Comparison of ENCODE assay signal across 10 cellular contexts in genomic region chr19:7013678-7014077, GRCh38. TPM values are rescaled to one million over a fixed set of nuclear protein-coding genes. Genes with fewer than 3 reads are reported as not detected.
DNase-seq lines count a peak whose midpoint lies in the region; ATAC-seq and TF ChIP-seq lines count a peak whose summit lies in the region.
"Had no signal": no experiment of that assay in that cellular context is flagged by ENCODE, and none has a peak within 500 bp of the region (broad histone marks: within the 10 kb centered on the region; RNA-seq: fewer than 3 reads in every experiment).

No MANE protein-coding gene starts in this region.

- ATAC-seq in activated naive CD4-positive, alpha-beta T cell treated with anti-CD3 and anti-CD28 coated beads, Interleukin-2, amount 50 U/mL, for 72 hours: peak; percentile 51 to 70
- ATAC-seq in activated CD8-positive, alpha-beta T cell treated with anti-CD3 and anti-CD28 coated beads for 36 hours: peak; percentile 64
- ATAC-seq in HG03097 (IDR thresholded peaks at IDR 0.05; ENCODE audit: low FRiP score, unreplicated experiment): no peak

- no peaks in the 10 kb centered on the region for H3K36me3 ChIP-seq in tibial artery

- intact Hi-C loops in activated CD8-positive, alpha-beta T cell treated with anti-CD3 and anti-CD28 coated beads for 36 hours (cut with micrococcal nuclease): no loop called here
- intact Hi-C loops in tibial artery (cut with DNase I; ENCODE audit: low total_unique reads): no loop called here

- no peak overlapping the region for H3K27ac Mint-ChIP-seq in activated naive CD4-positive, alpha-beta T cell treated with anti-CD3 and anti-CD28 coated beads, Interleukin-2, amount 50 U/mL, for 72 hours
- peak overlapping the region; percentile 55 for H3K27ac Mint-ChIP-seq in activated CD8-positive, alpha-beta T cell treated with anti-CD3 and anti-CD28 coated beads for 36 hours
- H3K27ac Mint-ChIP-seq: activated B cell treated with CpG ODN at 0.5 μM for 24 hours had no signal

- no peaks in the 10 kb centered on the region for H3K27me3 Mint-ChIP-seq in activated CD8-positive, alpha-beta T cell treated with anti-CD3 and anti-CD28 coated beads for 36 hours

- H3K4me1 Mint-ChIP-seq in activated CD8-positive, alpha-beta T cell treated with anti-CD3 and anti-CD28 coated beads for 36 hours (ENCODE audit: low read depth): peaks cover 33% of the 10 kb centered on the region

- DNase-seq in activated naive CD4-positive, alpha-beta T cell treated with anti-CD3 and anti-CD28 coated beads, Interleukin-2, amount 50 U/mL, for 72 hours (ENCODE audit: low spot score in 2 of 2): peak in 1 of 2 donors; percentile 6
- DNase-seq in activated naive CD4-positive, alpha-beta T cell (lab: John Stamatoyannopoulos, UW): no peak
- peak; percentile 40 for DNase-seq in activated CD8-positive, alpha-beta T cell treated with anti-CD3 and anti-CD28 coated beads for 36 hours
- DNase-seq in stimulated activated CD8-positive, alpha-beta memory T cell treated with anti-CD3 and anti-CD28 coated beads, Interleukin-4, amount 100 ng/mL, for 48 hours: peak; percentile 35
- no peak for DNase-seq in tibial artery
- DNase-seq: activated B cell treated with CpG ODN at 0.5 μM for 24 hours; mesenchymal stem cell; stimulated activated CD4-positive, alpha-beta T cell treated with anti-CD3 and anti-CD28 coated beads, Interleukin-12 subunit alpha, Interleukin-12 subunit beta, amount 100 ng/mL, for 4 hours had no signal

- no peaks in the 10 kb centered on the region for H3K9me3 ChIP-seq in tibial artery

- POLR2A ChIA-PET in activated CD8-positive, alpha-beta T cell treated with anti-CD3 and anti-CD28 coated beads for 36 hours (lab: Charles Lee): no interaction called here

- H3K4me3 Mint-ChIP-seq in activated CD8-positive, alpha-beta T cell treated with anti-CD3 and anti-CD28 coated beads for 36 hours: no peak overlapping the region
- H3K4me3 Mint-ChIP-seq: activated B cell treated with CpG ODN at 0.5 μM for 24 hours had no signal

- no peaks in the 10 kb centered on the region for H3K27me3 ChIP-seq in tibial artery

- TF ChIP-seq CTCF in activated CD8-positive, alpha-beta T cell treated with anti-CD3 and anti-CD28 coated beads for 36 hours (IDR thresholded peaks at IDR 0.05): no peak
- TF ChIP-seq CTCF in tibial artery (IDR thresholded peaks at IDR 0.05): no peak

- H3K9me3 Mint-ChIP-seq in activated naive CD4-positive, alpha-beta T cell treated with anti-CD3 and anti-CD28 coated beads, Interleukin-2, amount 50 U/mL, for 72 hours: peaks cover 0 to 4% of the 10 kb centered on the region in 2 donors
- peaks cover 2% of the 10 kb centered on the region for H3K9me3 Mint-ChIP-seq in activated CD8-positive, alpha-beta T cell treated with anti-CD3 and anti-CD28 coated beads for 36 hours
- H3K9me3 Mint-ChIP-seq: activated B cell treated with CpG ODN at 0.5 μM for 24 hours had no signal

- no peak overlapping the region for H3K27ac ChIP-seq in tibial artery

- H3K4me3 ChIP-seq in tibial artery: no peak overlapping the region

- H3K36me3 Mint-ChIP-seq in activated naive CD4-positive, alpha-beta T cell treated with anti-CD3 and anti-CD28 coated beads, Interleukin-2, amount 50 U/mL, for 72 hours: peaks cover 0 to 6% of the 10 kb centered on the region in 2 donors
- peaks cover 3% of the 10 kb centered on the region for H3K36me3 Mint-ChIP-seq in activated CD8-positive, alpha-beta T cell treated with anti-CD3 and anti-CD28 coated beads for 36 hours (ENCODE audit: low read depth)

- CTCF ChIA-PET in activated CD8-positive, alpha-beta T cell treated with anti-CD3 and anti-CD28 coated beads for 36 hours (lab: Charles Lee): interaction anchor here (1.3 kb wide), 1 partner anchor 85 kb away, joined by 5 read pairs; no protein-coding TSS in a partner anchor

- no peaks in the 10 kb centered on the region for H3K4me1 ChIP-seq in tibial artery

RNA-seq across cellular contexts. Expression of gene MBD3L2B, which starts 7.6 kb away (rescaled TPM):
- total RNA-seq in activated naive CD4-positive, alpha-beta T cell treated with anti-CD3 and anti-CD28 coated beads, Interleukin-2, amount 50 U/mL, for 72 hours: not detected
- total RNA-seq in activated CD8-positive, alpha-beta T cell treated with anti-CD3 and anti-CD28 coated beads for 36 hours: not detected
- total RNA-seq: activated B cell treated with CpG ODN at 0.5 μM for 24 hours, dermis microvascular lymphatic vessel endothelial cell had no signal

RNA-seq across cellular contexts. Expression of gene MBD3L5, which starts 16.7 kb away (rescaled TPM):
- not detected for total RNA-seq in activated naive CD4-positive, alpha-beta T cell treated with anti-CD3 and anti-CD28 coated beads, Interleukin-2, amount 50 U/mL, for 72 hours
- not detected for total RNA-seq in activated CD8-positive, alpha-beta T cell treated with anti-CD3 and anti-CD28 coated beads for 36 hours
- total RNA-seq: activated B cell treated with CpG ODN at 0.5 μM for 24 hours, dermis microvascular lymphatic vessel endothelial cell had no signal

RNA-seq across cellular contexts. Expression of gene MBD3L4, which starts 26.3 kb away (rescaled TPM):
- total RNA-seq in activated naive CD4-positive, alpha-beta T cell treated with anti-CD3 and anti-CD28 coated beads, Interleukin-2, amount 50 U/mL, for 72 hours: not detected
- total RNA-seq in activated CD8-positive, alpha-beta T cell treated with anti-CD3 and anti-CD28 coated beads for 36 hours: not detected
- total RNA-seq: activated B cell treated with CpG ODN at 0.5 μM for 24 hours, dermis microvascular lymphatic vessel endothelial cell had no signal

RNA-seq across cellular contexts. Expression of gene MBD3L2, which starts 35.4 kb away (rescaled TPM):
- total RNA-seq in activated naive CD4-positive, alpha-beta T cell treated with anti-CD3 and anti-CD28 coated beads, Interleukin-2, amount 50 U/mL, for 72 hours: not detected
- not detected for total RNA-seq in activated CD8-positive, alpha-beta T cell treated with anti-CD3 and anti-CD28 coated beads for 36 hours
- total RNA-seq: activated B cell treated with CpG ODN at 0.5 μM for 24 hours, dermis microvascular lymphatic vessel endothelial cell had no signal

RNA-seq across cellular contexts. Expression of gene MBD3L3, which starts 44.8 kb away (rescaled TPM):
- total RNA-seq in activated naive CD4-positive, alpha-beta T cell treated with anti-CD3 and anti-CD28 coated beads, Interleukin-2, amount 50 U/mL, for 72 hours: not detected
- total RNA-seq in activated CD8-positive, alpha-beta T cell treated with anti-CD3 and anti-CD28 coated beads for 36 hours: not detected
- total RNA-seq: activated B cell treated with CpG ODN at 0.5 μM for 24 hours, dermis microvascular lymphatic vessel endothelial cell had no signal

Comparison
In these comparisons a context has a peak if more than half of its experiments do, and no peak if none do; other contexts are left out.
1. DNase-seq: peak in activated CD8-positive, alpha-beta T cell treated with anti-CD3 and anti-CD28 coated beads for 36 hours (single experiment) and stimulated activated CD8-positive, alpha-beta memory T cell treated with anti-CD3 and anti-CD28 coated beads, Interleukin-4, amount 100 ng/mL, for 48 hours (single experiment); none in activated naive CD4-positive, alpha-beta T cell (0 of 4) and tibial artery (0 of 2).